ENCODE assay signal across 1 cellular context in the genomic region with DNA sequence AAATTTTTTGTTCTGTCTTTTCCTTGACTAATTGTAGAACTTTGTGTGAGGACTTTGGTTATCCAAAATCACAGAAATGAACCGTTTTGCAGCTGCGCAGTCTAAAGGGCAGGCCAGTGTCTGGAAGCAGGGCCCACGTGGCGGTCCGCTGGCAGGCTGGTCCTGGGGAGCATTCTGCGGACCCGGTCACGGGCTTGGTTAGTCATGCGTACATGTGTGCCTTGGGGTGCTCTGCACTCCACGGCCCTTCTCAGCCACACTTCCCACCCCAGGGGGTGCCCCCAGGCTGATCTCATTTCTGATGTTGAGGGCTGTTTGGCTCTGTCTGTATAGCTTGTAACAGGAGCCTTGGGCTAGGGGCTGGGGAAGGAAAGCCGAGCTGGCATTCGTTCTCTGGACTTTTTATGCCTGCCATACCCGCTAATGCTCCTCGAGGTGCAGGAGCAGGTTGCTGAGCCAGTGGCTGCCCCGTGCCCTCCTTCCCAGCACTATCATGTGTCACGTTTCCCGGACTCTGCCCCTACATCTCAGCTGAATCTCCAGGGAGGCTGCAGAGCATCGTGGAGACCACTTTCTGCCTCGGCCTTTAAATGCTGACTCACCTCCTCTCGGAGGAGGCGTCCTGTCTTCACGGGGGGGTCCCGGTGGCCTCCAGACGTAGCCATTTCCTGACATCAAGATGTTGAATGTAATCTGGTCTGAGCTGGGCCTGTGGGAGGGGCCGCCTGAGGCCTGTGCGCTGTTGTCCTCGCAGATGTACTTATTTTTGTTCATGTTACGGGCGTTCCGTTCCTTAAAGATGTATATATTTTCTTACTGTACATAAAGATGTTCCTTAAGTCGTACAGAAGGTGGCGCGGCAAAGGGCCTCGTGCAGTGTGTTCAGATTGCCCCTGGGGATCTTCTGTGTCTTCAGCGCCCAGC.
TF ChIP-seq lines count a peak whose summit lies in the region.

No MANE protein-coding gene starts in this region.

TF ChIP-seq in GM23338, 12 proteins besides CTCF, POLR2A, EP300 and RAD21 (continued from another document):
- TF ChIP-seq, protein P1, sequence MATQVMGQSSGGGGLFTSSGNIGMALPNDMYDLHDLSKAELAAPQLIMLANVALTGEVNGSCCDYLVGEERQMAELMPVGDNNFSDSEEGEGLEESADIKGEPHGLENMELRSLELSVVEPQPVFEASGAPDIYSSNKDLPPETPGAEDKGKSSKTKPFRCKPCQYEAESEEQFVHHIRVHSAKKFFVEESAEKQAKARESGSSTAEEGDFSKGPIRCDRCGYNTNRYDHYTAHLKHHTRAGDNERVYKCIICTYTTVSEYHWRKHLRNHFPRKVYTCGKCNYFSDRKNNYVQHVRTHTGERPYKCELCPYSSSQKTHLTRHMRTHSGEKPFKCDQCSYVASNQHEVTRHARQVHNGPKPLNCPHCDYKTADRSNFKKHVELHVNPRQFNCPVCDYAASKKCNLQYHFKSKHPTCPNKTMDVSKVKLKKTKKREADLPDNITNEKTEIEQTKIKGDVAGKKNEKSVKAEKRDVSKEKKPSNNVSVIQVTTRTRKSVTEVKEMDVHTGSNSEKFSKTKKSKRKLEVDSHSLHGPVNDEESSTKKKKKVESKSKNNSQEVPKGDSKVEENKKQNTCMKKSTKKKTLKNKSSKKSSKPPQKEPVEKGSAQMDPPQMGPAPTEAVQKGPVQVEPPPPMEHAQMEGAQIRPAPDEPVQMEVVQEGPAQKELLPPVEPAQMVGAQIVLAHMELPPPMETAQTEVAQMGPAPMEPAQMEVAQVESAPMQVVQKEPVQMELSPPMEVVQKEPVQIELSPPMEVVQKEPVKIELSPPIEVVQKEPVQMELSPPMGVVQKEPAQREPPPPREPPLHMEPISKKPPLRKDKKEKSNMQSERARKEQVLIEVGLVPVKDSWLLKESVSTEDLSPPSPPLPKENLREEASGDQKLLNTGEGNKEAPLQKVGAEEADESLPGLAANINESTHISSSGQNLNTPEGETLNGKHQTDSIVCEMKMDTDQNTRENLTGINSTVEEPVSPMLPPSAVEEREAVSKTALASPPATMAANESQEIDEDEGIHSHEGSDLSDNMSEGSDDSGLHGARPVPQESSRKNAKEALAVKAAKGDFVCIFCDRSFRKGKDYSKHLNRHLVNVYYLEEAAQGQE (IDR thresholded peaks at IDR 0.05; ENCODE audit: unreplicated experiment) = no peak
- TF ChIP-seq CREB1 (CRISPR knock-in tag; IDR thresholded peaks at IDR 0.05; ENCODE audit: low read depth) (no peak), STAT1 (IDR thresholded peaks at IDR 0.05; ENCODE audit: unreplicated experiment) (no peak), ZNF331 (CRISPR knock-in tag; IDR thresholded peaks at IDR 0.05; ENCODE audit: low read depth) (no peak), JUNB (IDR thresholded peaks at IDR 0.05; ENCODE audit: unreplicated experiment) (no peak)
- TF ChIP-seq, protein P2, sequence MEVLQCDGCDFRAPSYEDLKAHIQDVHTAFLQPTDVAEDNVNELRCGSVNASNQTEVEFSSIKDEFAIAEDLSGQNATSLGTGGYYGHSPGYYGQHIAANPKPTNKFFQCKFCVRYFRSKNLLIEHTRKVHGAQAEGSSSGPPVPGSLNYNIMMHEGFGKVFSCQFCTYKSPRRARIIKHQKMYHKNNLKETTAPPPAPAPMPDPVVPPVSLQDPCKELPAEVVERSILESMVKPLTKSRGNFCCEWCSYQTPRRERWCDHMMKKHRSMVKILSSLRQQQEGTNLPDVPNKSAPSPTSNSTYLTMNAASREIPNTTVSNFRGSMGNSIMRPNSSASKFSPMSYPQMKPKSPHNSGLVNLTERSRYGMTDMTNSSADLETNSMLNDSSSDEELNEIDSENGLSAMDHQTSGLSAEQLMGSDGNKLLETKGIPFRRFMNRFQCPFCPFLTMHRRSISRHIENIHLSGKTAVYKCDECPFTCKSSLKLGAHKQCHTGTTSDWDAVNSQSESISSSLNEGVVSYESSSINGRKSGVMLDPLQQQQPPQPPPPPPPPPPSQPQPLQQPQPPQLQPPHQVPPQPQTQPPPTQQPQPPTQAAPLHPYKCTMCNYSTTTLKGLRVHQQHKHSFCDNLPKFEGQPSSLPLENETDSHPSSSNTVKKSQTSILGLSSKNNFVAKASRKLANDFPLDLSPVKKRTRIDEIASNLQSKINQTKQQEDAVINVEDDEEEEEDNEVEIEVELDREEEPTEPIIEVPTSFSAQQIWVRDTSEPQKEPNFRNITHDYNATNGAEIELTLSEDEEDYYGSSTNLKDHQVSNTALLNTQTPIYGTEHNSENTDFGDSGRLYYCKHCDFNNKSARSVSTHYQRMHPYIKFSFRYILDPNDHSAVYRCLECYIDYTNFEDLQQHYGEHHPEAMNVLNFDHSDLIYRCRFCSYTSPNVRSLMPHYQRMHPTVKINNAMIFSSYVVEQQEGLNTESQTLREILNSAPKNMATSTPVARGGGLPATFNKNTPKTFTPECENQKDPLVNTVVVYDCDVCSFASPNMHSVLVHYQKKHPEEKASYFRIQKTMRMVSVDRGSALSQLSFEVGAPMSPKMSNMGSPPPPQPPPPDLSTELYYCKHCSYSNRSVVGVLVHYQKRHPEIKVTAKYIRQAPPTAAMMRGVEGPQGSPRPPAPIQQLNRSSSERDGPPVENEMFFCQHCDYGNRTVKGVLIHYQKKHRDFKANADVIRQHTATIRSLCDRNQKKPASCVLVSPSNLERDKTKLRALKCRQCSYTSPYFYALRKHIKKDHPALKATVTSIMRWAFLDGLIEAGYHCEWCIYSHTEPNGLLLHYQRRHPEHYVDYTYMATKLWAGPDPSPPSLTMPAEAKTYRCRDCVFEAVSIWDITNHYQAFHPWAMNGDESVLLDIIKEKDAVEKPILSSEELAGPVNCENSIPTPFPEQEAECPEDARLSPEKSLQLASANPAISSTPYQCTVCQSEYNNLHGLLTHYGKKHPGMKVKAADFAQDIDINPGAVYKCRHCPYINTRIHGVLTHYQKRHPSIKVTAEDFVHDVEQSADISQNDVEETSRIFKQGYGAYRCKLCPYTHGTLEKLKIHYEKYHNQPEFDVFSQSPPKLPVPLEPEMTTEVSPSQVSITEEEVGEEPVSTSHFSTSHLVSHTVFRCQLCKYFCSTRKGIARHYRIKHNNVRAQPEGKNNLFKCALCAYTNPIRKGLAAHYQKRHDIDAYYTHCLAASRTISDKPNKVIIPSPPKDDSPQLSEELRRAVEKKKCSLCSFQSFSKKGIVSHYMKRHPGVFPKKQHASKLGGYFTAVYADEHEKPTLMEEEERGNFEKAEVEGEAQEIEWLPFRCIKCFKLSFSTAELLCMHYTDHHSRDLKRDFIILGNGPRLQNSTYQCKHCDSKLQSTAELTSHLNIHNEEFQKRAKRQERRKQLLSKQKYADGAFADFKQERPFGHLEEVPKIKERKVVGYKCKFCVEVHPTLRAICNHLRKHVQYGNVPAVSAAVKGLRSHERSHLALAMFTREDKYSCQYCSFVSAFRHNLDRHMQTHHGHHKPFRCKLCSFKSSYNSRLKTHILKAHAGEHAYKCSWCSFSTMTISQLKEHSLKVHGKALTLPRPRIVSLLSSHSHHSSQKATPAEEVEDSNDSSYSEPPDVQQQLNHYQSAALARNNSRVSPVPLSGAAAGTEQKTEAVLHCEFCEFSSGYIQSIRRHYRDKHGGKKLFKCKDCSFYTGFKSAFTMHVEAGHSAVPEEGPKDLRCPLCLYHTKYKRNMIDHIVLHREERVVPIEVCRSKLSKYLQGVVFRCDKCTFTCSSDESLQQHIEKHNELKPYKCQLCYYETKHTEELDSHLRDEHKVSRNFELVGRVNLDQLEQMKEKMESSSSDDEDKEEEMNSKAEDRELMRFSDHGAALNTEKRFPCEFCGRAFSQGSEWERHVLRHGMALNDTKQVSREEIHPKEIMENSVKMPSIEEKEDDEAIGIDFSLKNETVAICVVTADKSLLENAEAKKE (CRISPR knock-in tag; IDR thresholded peaks at IDR 0.05) = no peak
TF ChIP-seq in GM23338: peak in this region for 0.
